9 cellular contexts compared by ENCODE assay signal in the genomic region with DNA sequence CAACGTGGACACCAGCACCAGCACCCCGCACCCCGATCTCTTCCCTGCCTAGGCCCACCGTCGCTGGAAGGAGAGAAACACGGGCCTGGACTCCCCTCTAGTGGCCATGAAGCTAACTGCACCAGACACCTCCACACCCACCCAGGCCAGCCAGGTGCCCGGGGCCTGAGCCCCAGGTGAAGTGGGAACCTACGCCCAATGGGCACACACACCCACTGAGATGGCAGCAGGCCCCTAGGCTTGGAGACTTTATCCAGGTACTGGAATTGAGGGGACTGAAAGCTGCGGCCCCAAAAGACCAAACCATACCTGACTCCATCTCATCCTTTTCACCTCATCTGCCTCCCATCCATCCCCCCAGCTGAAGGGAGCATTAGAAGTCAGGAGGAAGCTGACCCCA.
DNase-seq lines count a peak whose midpoint lies in the region; FAIRE-seq and TF ChIP-seq lines count a peak whose summit lies in the region.
"Had no signal": no experiment of that assay in that cellular context is flagged by ENCODE, and none has a peak within 500 bp of the region (broad histone marks: within the 10 kb centered on the region; RNA-seq: fewer than 3 reads in every experiment).

No MANE protein-coding gene starts in this region.

- DNase-seq in GM12892 (ENCODE audit: insufficient read length) (peak; percentile 89), LHCN-M2 (ENCODE audit: low read depth) (peak; percentile 9), T follicular helper cell (ENCODE audit: low read depth) (peak; percentile 28), amniotic stem cell (lab: John Stamatoyannopoulos, UW) (peak; percentile 5), iPS-NIHi7 (ENCODE audit: extremely low spot score) (peak; percentile 86), ureter (ENCODE audit: low spot score) (no peak)
- peak; percentile 41 to 44 for DNase-seq in stimulated activated CD4-positive, alpha-beta T cell treated with anti-CD3 and anti-CD28 coated beads, Interleukin-1b, Interleukin-23, amount 100 ng/mL, for 4 hours (ENCODE audit: low read depth in 2 of 2)

- peak; percentile 87 for TF ChIP-seq CTCF in 22Rv1 (IDR thresholded peaks at IDR 0.05)

- peak; percentile 95 for FAIRE-seq in GM12892 (lab: Jason Lieb, UNC)
- FAIRE-seq: frontal cortex had no signal

- H3K27ac ChIP-seq in 22Rv1, result no peak overlapping the region

- TF ChIP-seq POLR2A in GM12892 (IDR thresholded peaks at IDR 0.05; ENCODE audit: low read depth, low read length), result no peak
